In the genomic region with DNA sequence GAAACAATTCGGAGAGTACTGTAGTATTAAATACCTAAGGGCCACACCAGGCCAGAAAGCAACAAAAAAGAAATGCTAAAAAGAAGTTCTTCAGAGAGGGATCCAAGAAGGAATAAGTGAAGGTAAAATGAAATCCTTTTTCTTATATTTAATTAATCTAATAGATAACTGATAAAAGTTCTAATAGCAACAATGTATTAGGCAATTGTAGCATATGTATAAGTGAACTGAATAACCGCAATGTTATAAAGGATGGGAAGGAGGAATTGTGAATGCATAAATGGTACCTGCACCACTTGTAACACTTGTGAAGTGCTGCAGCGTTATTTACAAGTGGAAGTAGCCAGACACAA, we compare ENCODE assay signal across 9 cellular contexts. TPM values are rescaled to one million over a fixed set of nuclear protein-coding genes. Genes with fewer than 3 reads are reported as not detected.
DNase-seq lines count a peak whose midpoint lies in the region; ATAC-seq, FAIRE-seq and TF ChIP-seq lines count a peak whose summit lies in the region.
"Had no signal": no experiment of that assay in that cellular context is flagged by ENCODE, and none has a peak within 500 bp of the region (broad histone marks: within the 10 kb centered on the region; RNA-seq: fewer than 3 reads in every experiment).

No MANE protein-coding gene starts in this region.

- no peak overlapping the region for H3K27ac Mint-ChIP-seq in glutamatergic neuron (ENCODE audit: unreplicated experiment)
- no peak overlapping the region for H3K27ac Mint-ChIP-seq in endodermal cell
- H3K27ac Mint-ChIP-seq: WTC11 had no signal

- in situ Hi-C loops in HepG2 (cut with HindIII; ENCODE audit: extremely low pct_ligation_motif_present, low pct_unique_long_range_greater_than_20kb): loop anchor here (5.0 kb wide), 2 partner anchors 45 to 85 kb away; partner anchors contain the start of gene KCMF1

- peaks cover 13% of the 10 kb centered on the region; the same call in 1 of the 2 replicates for H3F3A ChIP-seq in SU-DHL-6 (ENCODE audit: insufficient read depth)

- no peak for TF ChIP-seq RAD21 in HepG2 (CRISPR knock-in tag; IDR thresholded peaks at IDR 0.05)

- intact Hi-C loops in HepG2 (cut with micrococcal nuclease; ENCODE audit: unreplicated experiment): loop anchor here (1.0 to 10.0 kb wide), 5 partner anchors 20 to 432 kb away; partner anchors contain the start of gene TMSB10
- intact Hi-C loops in right lobe of liver (cut with DNase I): no loop called here

- no peaks in the 10 kb centered on the region for H3K9me2 ChIP-seq in SU-DHL-6 (replicated peaks; ENCODE audit: insufficient read depth, low read length)

- TF ChIP-seq POLR2A in HepG2 (IDR thresholded peaks at IDR 0.05; ENCODE audit: insufficient read depth in 1 of 2, low read depth in 2 of 2, low read length in 2 of 2): no peak
- TF ChIP-seq POLR2A in right lobe of liver (IDR thresholded peaks at IDR 0.05): no peak

- no peaks in the 10 kb centered on the region for H4K20me1 ChIP-seq in HepG2 (ENCODE audit: insufficient read depth, low read length)
- no peaks in the 10 kb centered on the region for H4K20me1 ChIP-seq in SU-DHL-6 (ENCODE audit: low read depth, low read length)

- H3K4me2 ChIP-seq in HepG2 (ENCODE audit: low read depth, low read length) (peak overlapping the region; percentile 100), SU-DHL-6 (ENCODE audit: low read depth, low read length, poor library complexity, severe bottlenecking) (peak overlapping the region; percentile 62)

- no peaks in the 10 kb centered on the region for H3K36me3 ChIP-seq in HepG2 (replicated peaks in 1 of 2; ENCODE audit: control insufficient read depth in 1 of 2, insufficient read depth in 2 of 2, low read length in 2 of 2)
- no peaks in the 10 kb centered on the region for H3K36me3 ChIP-seq in right lobe of liver
- no peaks in the 10 kb centered on the region for H3K36me3 ChIP-seq in SU-DHL-6 (ENCODE audit: low read length)
- no peaks in the 10 kb centered on the region for H3K36me3 ChIP-seq in endodermal cell (ENCODE audit: control insufficient read depth, insufficient read depth, low read length)

- H3K27me3 ChIP-seq in HepG2 (ENCODE audit: control insufficient read depth in 1 of 2, insufficient read depth in 2 of 2, low read length in 2 of 2): no peaks in the 10 kb centered on the region
- no peaks in the 10 kb centered on the region for H3K27me3 ChIP-seq in right lobe of liver
- no peaks in the 10 kb centered on the region for H3K27me3 ChIP-seq in SU-DHL-6 (ENCODE audit: low read length)
- H3K27me3 ChIP-seq in endodermal cell (ENCODE audit: control insufficient read depth, insufficient read depth, low read length, poor library complexity, severe bottlenecking): peaks cover 7% of the 10 kb centered on the region

- H3K9me3 ChIP-seq in HepG2 (ENCODE audit: low read length) (no peaks in the 10 kb centered on the region), right lobe of liver (no peaks in the 10 kb centered on the region), SU-DHL-6 (ENCODE audit: insufficient read depth, low read length) (no peaks in the 10 kb centered on the region), endodermal cell (ENCODE audit: control insufficient read depth, low read length) (no peaks in the 10 kb centered on the region)

- H3K27ac ChIP-seq in HepG2 (ENCODE audit: extremely low read length, insufficient read depth, low read length) (no peak overlapping the region), right lobe of liver (no peak overlapping the region), SU-DHL-6 (ENCODE audit: low read depth, low read length) (peak overlapping the region; percentile 83), endodermal cell (ENCODE audit: low read depth, low read length) (no peak overlapping the region)

- H3K4me3 ChIP-seq in HepG2 (replicated peaks in 1 of 3; ENCODE audit: insufficient read depth in 1 of 3, low read depth in 2 of 3, low read length in 3 of 3) (peak overlapping the region; percentile 4 to 80 (median 9); a peak in 4 of 6 replicates), right lobe of liver (no peak overlapping the region), SU-DHL-6 (ENCODE audit: insufficient read depth, low read length, poor library complexity, severe bottlenecking) (peak overlapping the region; percentile 52), endodermal cell (ENCODE audit: low read length) (no peak overlapping the region)

- CTCF ChIA-PET in HepG2 (lab: Yijun Ruan, JAX; ENCODE audit: low intra/inter-chr PET ratio, low total read pairs): interaction anchor here (0.6 to 4.0 kb wide), 6 partner anchors 20 to 432 kb away, joined by 3 to 64 read pairs (median 14); partner anchors contain the start of genes TMSB10 and TRABD2A

- no TSS peak for BruUV-seq in HepG2 (replicated peaks; lab: Mats Ljungman, UMichigan)

- TF ChIP-seq EP300 in HepG2 (IDR thresholded peaks at IDR 0.05; ENCODE audit: low read depth in 2 of 2, low read length in 2 of 2): no peak
- TF ChIP-seq EP300 in HepG2 (CRISPR knock-in tag; IDR thresholded peaks at IDR 0.05; ENCODE audit: borderline replicate concordance): no peak

- POLR2A ChIA-PET in HepG2 (lab: Yijun Ruan, JAX): interaction anchor here (1.7 to 2.4 kb wide), 2 partner anchors 21 to 36 kb away, joined by 4 to 74 read pairs; partner anchors contain the start of gene TMSB10

- peaks cover 7% of the 10 kb centered on the region for H3K9me3 Mint-ChIP-seq in glutamatergic neuron (ENCODE audit: unreplicated experiment)
- H3K9me3 Mint-ChIP-seq in endodermal cell: no peaks in the 10 kb centered on the region

- no peak for DNase-seq in HepG2 (ENCODE audit: low spot score)
- no peak for DNase-seq in right lobe of liver
- DNase-seq in glutamatergic neuron: no peak
- no peak for DNase-seq in activated CD4-positive, CD25-positive, alpha-beta regulatory T cell (lab: John Stamatoyannopoulos, UW)
- DNase-seq in endodermal cell: no peak

- H2AFZ ChIP-seq in HepG2 (ENCODE audit: low read length) (no peak overlapping the region), SU-DHL-6 (ENCODE audit: low read depth, low read length, severe bottlenecking) (peak overlapping the region; percentile 63)

- TF ChIP-seq CTCF in HepG2 (CRISPR knock-in tag; IDR thresholded peaks at IDR 0.05) (no peak), right lobe of liver (IDR thresholded peaks at IDR 0.05) (no peak), SU-DHL-6 (IDR thresholded peaks at IDR 0.05; ENCODE audit: insufficient read depth, low read length, poor library complexity, severe bottlenecking) (no peak), glutamatergic neuron (IDR thresholded peaks at IDR 0.05; ENCODE audit: partially characterized antibody, unreplicated experiment) (peak; percentile 29), endodermal cell (conservative IDR thresholded peaks at IDR 0.05) (no peak)

- H3K9ac ChIP-seq in HepG2 (ENCODE audit: insufficient read depth, low read depth, low read length) (peak overlapping the region; percentile 36; the same call in 1 of the 2 replicates), SU-DHL-6 (ENCODE audit: low read length) (peak overlapping the region; percentile 62), endodermal cell (ENCODE audit: extremely low read depth, low read length, poor library complexity, severe bottlenecking) (no peak overlapping the region)

- H3K4me3 Mint-ChIP-seq in glutamatergic neuron (ENCODE audit: unreplicated experiment): no peak overlapping the region
- no peak overlapping the region for H3K4me3 Mint-ChIP-seq in endodermal cell

- H3K79me2 ChIP-seq in HepG2 (ENCODE audit: insufficient read depth, low read length) (no peaks in the 10 kb centered on the region), SU-DHL-6 (ENCODE audit: insufficient read depth, low read length) (no peaks in the 10 kb centered on the region)

- H3K4me1 ChIP-seq in HepG2 (ENCODE audit: insufficient read depth, low read length) (peaks cover 56% of the 10 kb centered on the region), right lobe of liver (peaks cover 0 to 12% (median 2%) of the 10 kb centered on the region in 4 donors), endodermal cell (ENCODE audit: control insufficient read depth, insufficient read depth, low read length) (peaks cover 3% of the 10 kb centered on the region)

- no peak for FAIRE-seq in HepG2 (lab: Jason Lieb, UNC)

- no peak for ATAC-seq in HepG2
- no peak for ATAC-seq in right lobe of liver
- no peak for ATAC-seq in HG02938 (IDR thresholded peaks at IDR 0.05; ENCODE audit: unreplicated experiment)
- ATAC-seq in GM18868 (IDR thresholded peaks at IDR 0.05; ENCODE audit: unreplicated experiment): no peak

- WGBS in HepG2 (ENCODE audit: low lambda C conversion rate): 33% methylated on average over 3 of the region's 3 CpGs
- 44% methylated on average over 3 of the region's 3 CpGs for WGBS in right lobe of liver (ENCODE audit: insufficient coverage, low coverage, low lambda C conversion rate, missing lambda C conversion rate)
- 50 to 82% methylated on average over 2 to 3 of the region's 3 CpGs for WGBS in endodermal cell (ENCODE audit: insufficient coverage in 1 of 2, insufficient read length in 1 of 2), 2 experiments

- H3K36me3 Mint-ChIP-seq in glutamatergic neuron (ENCODE audit: unreplicated experiment): no peaks in the 10 kb centered on the region
- no peaks in the 10 kb centered on the region for H3K36me3 Mint-ChIP-seq in endodermal cell (ENCODE audit: low read depth)
- H3K36me3 Mint-ChIP-seq: WTC11 had no signal

- H3K4me1 Mint-ChIP-seq in glutamatergic neuron (ENCODE audit: low read depth, unreplicated experiment) (peaks cover 10% of the 10 kb centered on the region), endodermal cell (peaks cover 10% of the 10 kb centered on the region)

- H3K27me3 Mint-ChIP-seq in glutamatergic neuron (ENCODE audit: unreplicated experiment): peaks cover 4% of the 10 kb centered on the region
- peaks cover 12% of the 10 kb centered on the region for H3K27me3 Mint-ChIP-seq in endodermal cell (ENCODE audit: insufficient read depth)

RNA-seq across cellular contexts. Expression of gene TMSB10, which starts 21.8 kb away (rescaled TPM):
- total RNA-seq in HepG2 (2016; rRNA removed; fragmentation: Illumina TruSeq; extraction: Trizol) (708 and 754 TPM in 2 replicates), right lobe of liver (100 to 1,000 TPM in 5 of 6 experiments, 10 to 100 TPM in 1; 77.3 to 814 (median 270) TPM), glutamatergic neuron (ENCODE audit: unreplicated experiment) (3,273 TPM), endodermal cell (1,000 to 10,000 TPM; 2,719 to 2,976 TPM)
- 577 and 682 TPM in 2 replicates for total RNA-seq in HepG2 (2016; cell fraction: cytosol; rRNA removed; fragmentation: Illumina TruSeq; extraction: Trizol; ENCODE audit: low read depth)
- 702 and 711 TPM in 2 replicates for total RNA-seq in HepG2 (2016; cell fraction: insoluble cytoplasmic fraction; rRNA removed; fragmentation: Illumina TruSeq; extraction: Trizol)
- total RNA-seq in HepG2 (2016; cell fraction: membrane; rRNA removed; fragmentation: Illumina TruSeq; extraction: Trizol): 753 and 798 TPM in 2 replicates
- total RNA-seq in HepG2 (2016; cell fraction: nucleus; rRNA removed; fragmentation: Illumina TruSeq; extraction: Trizol): 206 and 246 TPM in 2 replicates
- 528 and 665 TPM in 2 replicates for polyA plus RNA-seq in HepG2 (2011; rRNA removed)
- polyA plus RNA-seq in HepG2 (2011; cell fraction: cytosol; rRNA removed): 1,060 and 1,065 TPM in 2 replicates
- 311 and 445 TPM in 2 replicates for polyA plus RNA-seq in HepG2 (2011; cell fraction: nucleus; rRNA removed)
- polyA plus RNA-seq in HepG2 (2012): 917 and 1,099 TPM in 2 replicates
- 700 and 865 TPM in 2 replicates for polyA plus RNA-seq in HepG2 (2016; cell fraction: cytosol; fragmentation: Illumina TruSeq; extraction: Trizol; ENCODE audit: low read depth)
- polyA plus RNA-seq in HepG2 (2016; cell fraction: insoluble cytoplasmic fraction; fragmentation: Illumina TruSeq; extraction: Trizol; ENCODE audit: low read depth): 669 and 773 TPM in 2 replicates
- polyA plus RNA-seq in HepG2 (2016; cell fraction: membrane; fragmentation: Illumina TruSeq; extraction: Trizol; ENCODE audit: low read depth): 819 and 872 TPM in 2 replicates
- polyA plus RNA-seq in HepG2 (2016; cell fraction: nucleus; fragmentation: Illumina TruSeq; extraction: Trizol; ENCODE audit: insufficient read depth, low read depth): 429 and 431 TPM in 2 replicates
- polyA minus RNA-seq in HepG2 (2011; rRNA and poly(A)+ RNA removed; ENCODE audit: low replicate concordance): 67.4 and 236 TPM in 2 replicates
- 123 and 157 TPM in 2 replicates for polyA minus RNA-seq in HepG2 (2011; cell fraction: cytosol; rRNA and poly(A)+ RNA removed)
- 35.6 and 38.8 TPM in 2 replicates for polyA minus RNA-seq in HepG2 (2011; cell fraction: nucleus; rRNA and poly(A)+ RNA removed)
- polyA plus RNA-seq in endodermal cell (2013, experiment 1 of 2): 2,581 TPM
- polyA plus RNA-seq in endodermal cell (2013, experiment 2 of 2): 2,852 TPM

RNA-seq across cellular contexts. Expression of gene KCMF1, which starts 43.7 kb away (rescaled TPM):
- total RNA-seq in HepG2 (2016; rRNA removed; fragmentation: Illumina TruSeq; extraction: Trizol): 62.1 and 64.6 TPM in 2 replicates
- 70.3 and 83.0 TPM in 2 replicates for total RNA-seq in HepG2 (2016; cell fraction: cytosol; rRNA removed; fragmentation: Illumina TruSeq; extraction: Trizol; ENCODE audit: low read depth)
- 58.7 and 60.0 TPM in 2 replicates for total RNA-seq in HepG2 (2016; cell fraction: insoluble cytoplasmic fraction; rRNA removed; fragmentation: Illumina TruSeq; extraction: Trizol)
- 130 and 138 TPM in 2 replicates for total RNA-seq in HepG2 (2016; cell fraction: membrane; rRNA removed; fragmentation: Illumina TruSeq; extraction: Trizol)
- 26.8 and 30.5 TPM in 2 replicates for total RNA-seq in HepG2 (2016; cell fraction: nucleus; rRNA removed; fragmentation: Illumina TruSeq; extraction: Trizol)
- 84.0 and 116 TPM in 2 replicates for polyA plus RNA-seq in HepG2 (2011; rRNA removed)
- 56.6 and 82.6 TPM in 2 replicates for polyA plus RNA-seq in HepG2 (2011; cell fraction: cytosol; rRNA removed)
- polyA plus RNA-seq in HepG2 (2011; cell fraction: nucleus; rRNA removed): 32.2 and 32.7 TPM in 2 replicates
- 88.5 and 102 TPM in 2 replicates for polyA plus RNA-seq in HepG2 (2012)
- polyA plus RNA-seq in HepG2 (2016; cell fraction: cytosol; fragmentation: Illumina TruSeq; extraction: Trizol; ENCODE audit: low read depth): 102 and 116 TPM in 2 replicates
- 68.3 and 73.2 TPM in 2 replicates for polyA plus RNA-seq in HepG2 (2016; cell fraction: insoluble cytoplasmic fraction; fragmentation: Illumina TruSeq; extraction: Trizol; ENCODE audit: low read depth)
- 124 and 125 TPM in 2 replicates for polyA plus RNA-seq in HepG2 (2016; cell fraction: membrane; fragmentation: Illumina TruSeq; extraction: Trizol; ENCODE audit: low read depth)
- polyA plus RNA-seq in HepG2 (2016; cell fraction: nucleus; fragmentation: Illumina TruSeq; extraction: Trizol; ENCODE audit: insufficient read depth, low read depth): 42.2 and 45.3 TPM in 2 replicates
- polyA minus RNA-seq in HepG2 (2011; rRNA and poly(A)+ RNA removed; ENCODE audit: low replicate concordance): 60.2 and 78.6 TPM in 2 replicates
- 66.3 and 77.2 TPM in 2 replicates for polyA minus RNA-seq in HepG2 (2011; cell fraction: cytosol; rRNA and poly(A)+ RNA removed)
- 32.3 and 45.8 TPM in 2 replicates for polyA minus RNA-seq in HepG2 (2011; cell fraction: nucleus; rRNA and poly(A)+ RNA removed)
- 10 to 100 TPM; 28.6 to 45.3 (median 35.4) TPM for total RNA-seq in right lobe of liver
- 46.8 TPM for total RNA-seq in glutamatergic neuron (ENCODE audit: unreplicated experiment)
- 10 to 100 TPM; 71.8 to 86.8 TPM for total RNA-seq in endodermal cell
- 77.4 TPM for polyA plus RNA-seq in endodermal cell (2013, experiment 1 of 2)
- polyA plus RNA-seq in endodermal cell (2013, experiment 2 of 2): 68.3 TPM

RNA-seq across cellular contexts. Expression of gene TRABD2A, which starts 46.4 kb away (rescaled TPM):
- total RNA-seq in HepG2 (2016; rRNA removed; fragmentation: Illumina TruSeq; extraction: Trizol) (0.36 TPM in 1 of 2 replicates, not detected in the other), right lobe of liver (1 to 10 TPM in 1 of 6 experiments, under 1 TPM in 4, not detected in 1; 0.20 to 2.4 (median 0.43) TPM), glutamatergic neuron (ENCODE audit: unreplicated experiment) (not detected), endodermal cell (1 to 10 TPM; 4.8 to 7.7 TPM)
- not detected in 2 replicates for total RNA-seq in HepG2 (2016; cell fraction: cytosol; rRNA removed; fragmentation: Illumina TruSeq; extraction: Trizol; ENCODE audit: low read depth)
- 0.09 TPM in 1 of 2 replicates, not detected in the other for total RNA-seq in HepG2 (2016; cell fraction: insoluble cytoplasmic fraction; rRNA removed; fragmentation: Illumina TruSeq; extraction: Trizol)
- total RNA-seq in HepG2 (2016; cell fraction: membrane; rRNA removed; fragmentation: Illumina TruSeq; extraction: Trizol): 0.38 TPM in 1 of 2 replicates, not detected in the other
- 0.34 TPM in 1 of 2 replicates, not detected in the other for total RNA-seq in HepG2 (2016; cell fraction: nucleus; rRNA removed; fragmentation: Illumina TruSeq; extraction: Trizol)
- 0.15 and 0.21 TPM in 2 replicates for polyA plus RNA-seq in HepG2 (2011; rRNA removed)
- polyA plus RNA-seq in HepG2 (2011; cell fraction: cytosol; rRNA removed): 0.21 TPM in 1 of 2 replicates, not detected in the other
- 0.12 TPM in 1 of 2 replicates, not detected in the other for polyA plus RNA-seq in HepG2 (2011; cell fraction: nucleus; rRNA removed)
- polyA plus RNA-seq in HepG2 (2012): 0.13 and 0.25 TPM in 2 replicates
- polyA plus RNA-seq in HepG2 (2016; cell fraction: cytosol; fragmentation: Illumina TruSeq; extraction: Trizol; ENCODE audit: low read depth): 0.28 TPM in 1 of 2 replicates, not detected in the other
- not detected in 2 replicates for polyA plus RNA-seq in HepG2 (2016; cell fraction: insoluble cytoplasmic fraction; fragmentation: Illumina TruSeq; extraction: Trizol; ENCODE audit: low read depth)
- 0.06 TPM in 1 of 2 replicates, not detected in the other for polyA plus RNA-seq in HepG2 (2016; cell fraction: membrane; fragmentation: Illumina TruSeq; extraction: Trizol; ENCODE audit: low read depth)
- not detected in 2 replicates for polyA plus RNA-seq in HepG2 (2016; cell fraction: nucleus; fragmentation: Illumina TruSeq; extraction: Trizol; ENCODE audit: insufficient read depth, low read depth)
- 0.16 and 246 TPM in 2 replicates for polyA minus RNA-seq in HepG2 (2011; rRNA and poly(A)+ RNA removed; ENCODE audit: low replicate concordance)
- polyA minus RNA-seq in HepG2 (2011; cell fraction: cytosol; rRNA and poly(A)+ RNA removed): not detected in 2 replicates
- polyA minus RNA-seq in HepG2 (2011; cell fraction: nucleus; rRNA and poly(A)+ RNA removed): 0.50 TPM in 1 of 2 replicates, not detected in the other
- polyA plus RNA-seq in endodermal cell (2013, experiment 1 of 2): 2.1 TPM
- 2.0 TPM for polyA plus RNA-seq in endodermal cell (2013, experiment 2 of 2)

Comparison
In these comparisons a context has a peak if more than half of its experiments do, and no peak if none do; other contexts are left out.
1. H3K4me3 ChIP-seq: peak in HepG2 (3 of 3) and SU-DHL-6 (single experiment); none in right lobe of liver (0 of 3) and endodermal cell (single experiment).